In the genomic region with DNA sequence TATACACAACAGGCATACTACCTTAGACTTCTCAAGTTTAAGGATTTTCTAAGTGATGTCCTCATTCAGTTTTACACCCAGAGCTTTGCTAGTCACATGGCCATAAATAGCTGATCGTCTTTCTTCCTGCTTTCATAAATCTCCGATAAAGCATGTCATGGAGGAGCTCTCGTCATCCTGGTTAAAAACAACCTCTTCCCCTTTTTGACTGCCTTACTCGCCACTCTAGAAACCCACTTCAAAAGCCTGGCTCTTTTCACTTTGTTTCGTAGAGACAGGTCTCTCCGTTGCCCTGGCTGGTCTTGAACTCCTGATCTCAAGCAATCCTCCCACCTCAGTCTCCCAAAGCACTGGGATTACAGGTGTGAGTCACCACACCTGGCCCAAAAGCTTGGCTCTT, we compare ENCODE assay signal across 11 cellular contexts.
A peak's percentile ranks its signal among the peaks of the same experiment; 100 is the strongest.
DNase-seq lines count a peak whose midpoint lies in the region; TF ChIP-seq lines count a peak whose summit lies in the region.
"Had no signal": no experiment of that assay in that cellular context is flagged by ENCODE, and none has a peak within 500 bp of the region (broad histone marks: within the 10 kb centered on the region; RNA-seq: fewer than 3 reads in every experiment).

No MANE protein-coding gene starts in this region.

- POLR2A ChIA-PET in OCI-LY7 (lab: Charles Lee), result interaction anchor here (0.6 to 1.6 kb wide), 6 partner anchors 11 to 79 kb away, joined by 3 to 7 read pairs (median 4); no protein-coding TSS in a partner anchor

- H3K27me3 Mint-ChIP-seq in chondrocyte (ENCODE audit: low read depth) (no peaks in the 10 kb centered on the region), endothelial cell (ENCODE audit: unreplicated experiment) (peaks cover 1% of the 10 kb centered on the region)

- peak overlapping the region; percentile 77 for H3K27ac ChIP-seq in OCI-LY7 (ENCODE audit: low read depth, low read length, poor library complexity, severe bottlenecking)

- peak overlapping the region; percentile 78 for H3K4me2 ChIP-seq in OCI-LY7 (ENCODE audit: low read length)

- peaks cover 62% of the 10 kb centered on the region; the same call in 1 of the 2 replicates for H3K79me2 ChIP-seq in OCI-LY7 (ENCODE audit: insufficient read depth, low read depth, low read length)

- H3K27ac Mint-ChIP-seq in chondrocyte (ENCODE audit: unreplicated experiment) (peak overlapping the region; percentile 6), endothelial cell (ENCODE audit: unreplicated experiment) (no peak overlapping the region)

- H3K36me3 ChIP-seq in OCI-LY7 (ENCODE audit: insufficient read depth, low read length), result no peaks in the 10 kb centered on the region
- H3K36me3 ChIP-seq: heart left ventricle, pancreas had no signal

- no peak overlapping the region for H2AFZ ChIP-seq in OCI-LY7 (ENCODE audit: low read length)

- DNase-seq in activated T-cell treated with anti-CD3 and anti-CD28 coated beads for 48 hours (ENCODE audit: low read depth) (peak; percentile 10), OCI-LY7 (ENCODE audit: low spot score) (peak; percentile 81), chondrocyte (ENCODE audit: low spot score) (no peak), superior temporal gyrus (ENCODE audit: extremely low spot score) (peak; percentile 15), C1 segment of cervical spinal cord (lab: John Stamatoyannopoulos, UW) (no peak), endothelial cell (ENCODE audit: low spot score) (no peak), posterior cingulate gyrus (no peak)
- no peak for DNase-seq in activated T-cell treated with anti-CD3 and anti-CD28 coated beads, Interleukin-2, amount 50 U/mL, for 1 hour
- DNase-seq: H7, heart left ventricle, pancreas had no signal

- H3K9me3 Mint-ChIP-seq in chondrocyte (ENCODE audit: low read depth) (no peaks in the 10 kb centered on the region), endothelial cell (ENCODE audit: unreplicated experiment) (no peaks in the 10 kb centered on the region)

- CTCF ChIA-PET in OCI-LY7 (lab: Charles Lee; ENCODE audit: unreplicated experiment), result no interaction called here

- peak overlapping the region; percentile 35 for H3K4me3 ChIP-seq in OCI-LY7 (ENCODE audit: low read depth, low read length, poor library complexity, severe bottlenecking)
- H3K4me3 ChIP-seq: heart left ventricle, pancreas had no signal

- peaks cover 56% of the 10 kb centered on the region for H3K4me1 ChIP-seq in OCI-LY7 (ENCODE audit: insufficient read depth, low read length, poor library complexity, severe bottlenecking)

- no peaks in the 10 kb centered on the region for H3K9me3 ChIP-seq in OCI-LY7 (ENCODE audit: low read length)
- H3K9me3 ChIP-seq: heart left ventricle, pancreas had no signal

- BruUV-seq in OCI-LY7 (replicated peaks; lab: Mats Ljungman, UMichigan), result no TSS peak

- H4K20me1 ChIP-seq in OCI-LY7 (ENCODE audit: insufficient read depth, low read length), result no peaks in the 10 kb centered on the region

- intact Hi-C loops in OCI-LY7 (cut with micrococcal nuclease; ENCODE audit: unreplicated experiment), result loop anchor here (2.0 kb wide), 1 partner anchor 77 kb away; a partner anchor contains a TSS
- intact Hi-C loops in posterior cingulate gyrus (cut with DNase I), result loop anchor here (5.0 to 10.0 kb wide), 2 partner anchors 59 to 77 kb away; a partner anchor contains a TSS

- no peaks in the 10 kb centered on the region for H3K9me2 ChIP-seq in OCI-LY7 (ENCODE audit: insufficient read depth, low read length)

- TF ChIP-seq CTCF in OCI-LY7 (conservative IDR thresholded peaks at IDR 0.05; ENCODE audit: low read length) (no peak), chondrocyte (IDR thresholded peaks at IDR 0.05) (no peak), endothelial cell (IDR thresholded peaks at IDR 0.05; ENCODE audit: unreplicated experiment) (no peak)

- H3K36me3 Mint-ChIP-seq in chondrocyte (ENCODE audit: low read depth), result no peaks in the 10 kb centered on the region
- peaks cover 3% of the 10 kb centered on the region for H3K36me3 Mint-ChIP-seq in endothelial cell (ENCODE audit: low read depth, unreplicated experiment)

- H3K4me3 Mint-ChIP-seq in chondrocyte (ENCODE audit: unreplicated experiment), result no peak overlapping the region
- H3K4me3 Mint-ChIP-seq in endothelial cell (ENCODE audit: unreplicated experiment), result no peak overlapping the region

- H3K4me1 Mint-ChIP-seq in chondrocyte (ENCODE audit: low read depth) (peaks cover 34% of the 10 kb centered on the region), endothelial cell (ENCODE audit: unreplicated experiment) (peaks cover 38% of the 10 kb centered on the region)

Comparison
In these comparisons a context has a peak if more than half of its experiments do, and no peak if none do; other contexts are left out.
1. DNase-seq: peak in activated T-cell treated with anti-CD3 and anti-CD28 coated beads for 48 hours (single experiment), OCI-LY7 (single experiment) and superior temporal gyrus (single experiment); none in activated T-cell treated with anti-CD3 and anti-CD28 coated beads, Interleukin-2, amount 50 U/mL, for 1 hour (single experiment), chondrocyte (single experiment), C1 segment of cervical spinal cord (0 of 14), endothelial cell (single experiment) and posterior cingulate gyrus (0 of 10).